9 cellular contexts compared by ENCODE assay signal in the genomic region with DNA sequence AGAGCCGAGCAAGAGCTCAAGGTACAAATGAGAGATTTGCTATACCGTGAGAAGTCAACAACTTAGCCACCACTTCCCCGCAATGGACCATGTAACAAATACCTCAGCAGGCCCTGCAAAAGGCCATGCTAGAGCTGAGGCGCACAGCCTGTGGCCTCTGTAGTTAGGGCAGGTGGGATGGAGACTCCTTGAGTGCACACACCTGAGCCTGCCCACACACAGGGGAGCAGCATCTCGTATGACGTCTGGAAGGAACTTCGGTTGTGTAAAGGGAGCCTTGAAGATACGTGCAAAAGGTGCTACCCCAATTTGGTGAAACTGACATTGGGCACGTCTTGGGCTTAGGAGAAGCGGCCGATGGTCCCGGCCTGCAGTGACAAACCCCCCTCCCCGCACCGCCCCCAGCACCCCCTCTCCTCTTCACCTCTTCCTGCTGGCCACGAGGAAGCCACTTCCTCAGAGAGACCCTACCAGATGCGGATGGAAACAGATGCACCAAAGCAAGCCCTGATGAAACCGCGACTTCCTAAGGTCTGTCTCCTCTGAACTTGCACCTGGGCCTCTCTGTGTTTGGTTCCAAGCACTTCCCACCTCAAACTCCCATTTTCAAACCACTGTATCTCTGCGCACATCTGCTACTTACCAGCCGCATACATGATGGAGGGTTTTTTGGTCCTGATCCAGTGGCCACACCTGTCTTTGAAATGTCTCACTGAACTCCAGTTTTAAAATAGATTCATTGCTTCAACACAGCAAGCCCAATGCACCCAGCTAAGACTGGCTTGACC. TPM values are rescaled to one million over a fixed set of nuclear protein-coding genes. Genes with fewer than 3 reads are reported as not detected.
DNase-seq lines count a peak whose midpoint lies in the region; ATAC-seq, FAIRE-seq and TF ChIP-seq lines count a peak whose summit lies in the region.
"Had no signal": no experiment of that assay in that cellular context is flagged by ENCODE, and none has a peak within 500 bp of the region (broad histone marks: within the 10 kb centered on the region; RNA-seq: fewer than 3 reads in every experiment).

No MANE protein-coding gene starts in this region.

- DNase-seq in GM19239 (ENCODE audit: insufficient read length, low spot score) (peak; percentile 44), natural killer cell (no peak), SK-N-DZ (ENCODE audit: low spot score) (no peak), epidermal melanocyte (ENCODE audit: insufficient read length, low spot score) (no peak)
- no peak for DNase-seq in activated CD4-positive, alpha-beta memory T cell treated with anti-CD3 and anti-CD28 coated beads, Interleukin-2, amount 10 ng/mL, durations not matched to agents 7 days and 5 days
- DNase-seq: Kasumi-1 had no signal

- CTCF ChIA-PET in activated CD4-positive, alpha-beta memory T cell treated with anti-CD3 and anti-CD28 coated beads, Interleukin-2, amount 10 ng/mL, durations not matched to agents 7 days and 5 days (lab: Charles Lee), result no interaction called here

- peak; percentile 87 for FAIRE-seq in GM19239 (lab: Jason Lieb, UNC)

- POLR2A ChIA-PET in activated CD4-positive, alpha-beta memory T cell treated with anti-CD3 and anti-CD28 coated beads, Interleukin-2, amount 10 ng/mL, durations not matched to agents 7 days and 5 days (lab: Charles Lee), result interaction anchor here (1.4 to 3.0 kb wide), 2 partner anchors 10 to 57 kb away, joined by 4 to 13 read pairs; partner anchors contain the start of genes CDPF1 and GTSE1

- H3K36me3 Mint-ChIP-seq in activated CD4-positive, alpha-beta memory T cell treated with anti-CD3 and anti-CD28 coated beads, Interleukin-2, amount 10 ng/mL, durations not matched to agents 7 days and 5 days (ENCODE audit: low read depth), result peaks cover 24% of the 10 kb centered on the region
- peaks cover 8% of the 10 kb centered on the region for H3K36me3 Mint-ChIP-seq in natural killer cell

- H3K4me3 Mint-ChIP-seq in activated CD4-positive, alpha-beta memory T cell treated with anti-CD3 and anti-CD28 coated beads, Interleukin-2, amount 10 ng/mL, durations not matched to agents 7 days and 5 days, result no peak overlapping the region
- H3K4me3 Mint-ChIP-seq in natural killer cell, result peak overlapping the region; percentile 71

- intact Hi-C loops in natural killer cell (cut with micrococcal nuclease), result no loop called here

- ATAC-seq in natural killer cell (peak; percentile 30 to 65 (median 38)), HG03565 (IDR thresholded peaks at IDR 0.05; ENCODE audit: unreplicated experiment) (no peak)

- TF ChIP-seq CTCF in natural killer cell (IDR thresholded peaks at IDR 0.05), result no peak

- H3K27ac Mint-ChIP-seq in activated CD4-positive, alpha-beta memory T cell treated with anti-CD3 and anti-CD28 coated beads, Interleukin-2, amount 10 ng/mL, durations not matched to agents 7 days and 5 days, result peak overlapping the region; percentile 64
- peak overlapping the region; percentile 66 to 71 for H3K27ac Mint-ChIP-seq in natural killer cell

- peaks cover 22% of the 10 kb centered on the region for H3K4me1 Mint-ChIP-seq in activated CD4-positive, alpha-beta memory T cell treated with anti-CD3 and anti-CD28 coated beads, Interleukin-2, amount 10 ng/mL, durations not matched to agents 7 days and 5 days
- peaks cover 19 to 25% of the 10 kb centered on the region in 2 donors for H3K4me1 Mint-ChIP-seq in natural killer cell

- H3K27me3 Mint-ChIP-seq in activated CD4-positive, alpha-beta memory T cell treated with anti-CD3 and anti-CD28 coated beads, Interleukin-2, amount 10 ng/mL, durations not matched to agents 7 days and 5 days, result no peaks in the 10 kb centered on the region
- no peaks in the 10 kb centered on the region for H3K27me3 Mint-ChIP-seq in natural killer cell (ENCODE audit: low read depth in 2 of 2)

- no peaks in the 10 kb centered on the region for H3K9me3 Mint-ChIP-seq in activated CD4-positive, alpha-beta memory T cell treated with anti-CD3 and anti-CD28 coated beads, Interleukin-2, amount 10 ng/mL, durations not matched to agents 7 days and 5 days
- no peaks in the 10 kb centered on the region for H3K9me3 Mint-ChIP-seq in natural killer cell

RNA-seq across cellular contexts. Expression of gene CDPF1, which starts 10.6 kb away (rescaled TPM):
- total RNA-seq in activated CD4-positive, alpha-beta memory T cell treated with anti-CD3 and anti-CD28 coated beads, Interleukin-2, amount 10 ng/mL, durations not matched to agents 7 days and 5 days, result 10 to 100 TPM in 1 of 2 experiments, 1 to 10 TPM in 1; 9.6 to 11.8 TPM
- total RNA-seq in natural killer cell, result 10 to 100 TPM in 1 of 3 donors, 1 to 10 TPM in 2; 5.0 to 11.4 (median 7.2) TPM
- 37.1 and 38.6 TPM in 2 replicates for polyA plus RNA-seq in SK-N-DZ (2014; cell fraction: cytosol; rRNA removed)
- polyA plus RNA-seq in SK-N-DZ (2014; cell fraction: nucleus; rRNA removed), result 36.0 and 41.9 TPM in 2 replicates

RNA-seq across cellular contexts. Expression of gene PKDREJ, which starts 23.7 kb away (rescaled TPM):
- total RNA-seq in activated CD4-positive, alpha-beta memory T cell treated with anti-CD3 and anti-CD28 coated beads, Interleukin-2, amount 10 ng/mL, durations not matched to agents 7 days and 5 days, result not detected
- total RNA-seq in natural killer cell, result under 1 TPM; 0.07 to 0.25 (median 0.20) TPM
- polyA plus RNA-seq in SK-N-DZ (2014; cell fraction: cytosol; rRNA removed), result not detected in 2 replicates
- polyA plus RNA-seq in SK-N-DZ (2014; cell fraction: nucleus; rRNA removed), result not detected in 2 replicates
- total RNA-seq: renal cortical epithelial cell, SJSA1 had no signal

RNA-seq across cellular contexts. Expression of gene TTC38, which starts 28.4 kb away (rescaled TPM):
- total RNA-seq in activated CD4-positive, alpha-beta memory T cell treated with anti-CD3 and anti-CD28 coated beads, Interleukin-2, amount 10 ng/mL, durations not matched to agents 7 days and 5 days, result 10 to 100 TPM; 17.8 to 20.7 TPM
- total RNA-seq in natural killer cell, result 100 to 1,000 TPM; 251 to 313 (median 312) TPM
- 21.8 and 27.4 TPM in 2 replicates for polyA plus RNA-seq in SK-N-DZ (2014; cell fraction: cytosol; rRNA removed)
- 34.4 and 46.3 TPM in 2 replicates for polyA plus RNA-seq in SK-N-DZ (2014; cell fraction: nucleus; rRNA removed)

RNA-seq across cellular contexts. Expression of gene GTSE1, which starts 57.2 kb away (rescaled TPM):
- total RNA-seq in activated CD4-positive, alpha-beta memory T cell treated with anti-CD3 and anti-CD28 coated beads, Interleukin-2, amount 10 ng/mL, durations not matched to agents 7 days and 5 days, result 10 to 100 TPM; 67.6 to 76.2 TPM
- total RNA-seq in natural killer cell, result 1 to 10 TPM; 2.7 to 4.0 (median 2.9) TPM
- polyA plus RNA-seq in SK-N-DZ (2014; cell fraction: cytosol; rRNA removed), result 40.7 and 47.4 TPM in 2 replicates
- 44.9 and 69.3 TPM in 2 replicates for polyA plus RNA-seq in SK-N-DZ (2014; cell fraction: nucleus; rRNA removed)

Comparison
In these comparisons a context has a peak if more than half of its experiments do, and no peak if none do; other contexts are left out.
1. RNA of gene TTC38, which starts 28.4 kb away (total RNA-seq): 251 to 313 TPM in natural killer cell; 17.8 to 20.7 TPM in activated CD4-positive, alpha-beta memory T cell treated with anti-CD3 and anti-CD28 coated beads, Interleukin-2, amount 10 ng/mL, durations not matched to agents 7 days and 5 days; every median in the first group is over 10 times any median in the second.